In genomic region chr4:1549638-1550035, GRCh38 we compare ENCODE assay signal across 15 cellular contexts.
"Had no signal": no experiment of that assay in that cellular context is flagged by ENCODE, and none has a peak within 500 bp of the region (broad histone marks: within the 10 kb centered on the region; RNA-seq: fewer than 3 reads in every experiment).

No MANE protein-coding gene starts in this region.

- DNase-seq: amniotic stem cell, NCI-H1417 treated with DMSO at 0.1 percent for 48 hours, NCI-H1694, NCI-H2029, NCI-H2107, NCI-H226, NCI-H774, RPMI8226, SHP77, SW 1271 had no signal

- H3K4me1 ChIP-seq: SJSA1 had no signal

- H3K27ac ChIP-seq: body of pancreas, KMS-11, SJSA1 had no signal

- H3K4me2 ChIP-seq: KMS-11 had no signal

- H3K9me3 ChIP-seq: ascending aorta, body of pancreas, SJSA1 had no signal

- H3K4me3 ChIP-seq: body of pancreas, SJSA1 had no signal

- H3K27me3 ChIP-seq: ascending aorta, SJSA1 had no signal

- H3K36me3 ChIP-seq: ascending aorta, SJSA1 had no signal

- FAIRE-seq: bronchial epithelial cell had no signal

- H3K9ac ChIP-seq: KMS-11 had no signal
